13 cellular contexts compared by ENCODE assay signal in the genomic region with DNA sequence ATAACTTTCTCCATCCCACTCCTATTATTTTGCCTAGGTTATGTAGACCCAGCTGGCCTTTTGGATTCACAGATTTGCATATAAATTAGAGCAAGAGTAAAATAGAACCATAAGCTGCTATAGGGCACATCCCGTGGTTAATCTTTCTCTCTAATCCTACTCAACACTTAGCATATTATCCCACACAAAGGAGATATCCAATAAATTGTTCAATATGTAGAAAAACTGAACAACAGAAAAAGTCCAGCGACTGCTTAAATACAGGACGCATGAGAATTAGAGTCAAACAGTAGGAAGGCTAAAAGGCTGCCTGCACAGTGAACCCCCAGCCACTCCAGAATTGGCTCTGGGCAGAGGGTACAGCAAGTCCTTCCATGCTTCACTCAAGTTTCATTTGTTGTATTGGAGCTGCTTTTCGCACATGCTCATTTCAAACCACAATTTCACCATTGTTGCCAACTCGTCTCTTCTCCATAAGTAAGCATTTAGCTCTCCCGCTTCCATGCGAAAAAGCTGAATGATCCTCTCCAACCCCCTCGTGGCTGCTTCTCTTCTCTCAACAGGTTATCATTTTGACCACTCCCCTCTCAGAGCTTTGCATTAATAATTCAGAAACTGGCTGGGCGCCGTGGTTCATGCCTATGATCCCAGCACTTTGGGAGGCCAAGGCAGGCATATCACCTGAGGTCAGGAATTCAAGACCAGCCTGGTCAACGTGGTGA.
"Had no signal": no experiment of that assay in that cellular context is flagged by ENCODE, and none has a peak within 500 bp of the region (broad histone marks: within the 10 kb centered on the region; RNA-seq: fewer than 3 reads in every experiment).

No MANE protein-coding gene starts in this region.

- H3K36me3 ChIP-seq: adrenal gland, sigmoid colon had no signal

- H3K4me1 ChIP-seq: sigmoid colon had no signal

- H3K9me3 ChIP-seq: adrenal gland, sigmoid colon had no signal

- H3K27me3 Mint-ChIP-seq: activated naive CD4-positive, alpha-beta T cell treated with anti-CD3 and anti-CD28 coated beads, Interleukin-2, amount 10 ng/mL, durations not matched to agents 7 days and 5 days; central memory CD8-positive, alpha-beta T cell had no signal

- H3K4me3 ChIP-seq: adrenal gland, lung, sigmoid colon had no signal

- H3K27ac Mint-ChIP-seq: activated B cell treated with CpG ODN at 0.5 μM for 24 hours; activated naive CD4-positive, alpha-beta T cell treated with anti-CD3 and anti-CD28 coated beads, Interleukin-2, amount 10 ng/mL, durations not matched to agents 7 days and 5 days; activated T-helper 2 cell treated with anti-CD3 and anti-CD28 coated beads, Interferon-gamma antibody, Interleukin-2, Interleukin-4, amounts not matched to agents 10 μg/mL and 5 μg/mL and 100 μg/mL, durations not matched to agents 14 hours and 24 hours and 36 hours; T-helper 1 cell treated with Interleukin-12 subunit alpha and Interleukin-12 subunit beta and Interleukin-4 antibody, amounts not matched to agents 30 μg/mL and 1 μg/mL, for 36 hours had no signal

- H3K27me3 ChIP-seq: adrenal gland, sigmoid colon had no signal

- DNase-seq: activated B cell treated with CpG ODN at 0.5 μM for 24 hours; activated CD4-positive, alpha-beta T cell treated with anti-CD3 and anti-CD28 coated beads, Interleukin-2, amount 50 U/mL, for 1 hour; activated naive CD4-positive, alpha-beta T cell treated with anti-CD3 and anti-CD28 coated beads, Interleukin-2, amount 10 ng/mL, durations not matched to agents 7 days and 5 days; adrenal gland; naive thymus-derived CD4-positive, alpha-beta T cell; nucleus accumbens; sigmoid colon; stimulated activated CD4-positive, alpha-beta T cell treated with anti-CD3 and anti-CD28 coated beads, Interleukin-2, amount 100 ng/mL, for 48 hours; stimulated activated naive CD4-positive, alpha-beta T cell treated with Interleukin-2 at 50 U/mL for 16 hours had no signal

- H3K9me3 Mint-ChIP-seq: activated B cell treated with CpG ODN at 0.5 μM for 24 hours; activated naive CD4-positive, alpha-beta T cell treated with anti-CD3 and anti-CD28 coated beads, Interleukin-2, amount 10 ng/mL, durations not matched to agents 7 days and 5 days; activated T-helper 2 cell treated with anti-CD3 and anti-CD28 coated beads, Interferon-gamma antibody, Interleukin-2, Interleukin-4, amounts not matched to agents 10 μg/mL and 5 μg/mL and 100 μg/mL, durations not matched to agents 14 hours and 24 hours and 36 hours; central memory CD8-positive, alpha-beta T cell; naive thymus-derived CD4-positive, alpha-beta T cell; T-helper 1 cell treated with Interleukin-12 subunit alpha and Interleukin-12 subunit beta and Interleukin-4 antibody, amounts not matched to agents 30 μg/mL and 1 μg/mL, for 36 hours had no signal

- H3K27ac ChIP-seq: adrenal gland, sigmoid colon had no signal

- H3K4me3 Mint-ChIP-seq: activated B cell treated with CpG ODN at 0.5 μM for 24 hours; activated naive CD4-positive, alpha-beta T cell treated with anti-CD3 and anti-CD28 coated beads, Interleukin-2, amount 10 ng/mL, durations not matched to agents 7 days and 5 days; central memory CD8-positive, alpha-beta T cell; T-helper 1 cell treated with Interleukin-12 subunit alpha and Interleukin-12 subunit beta and Interleukin-4 antibody, amounts not matched to agents 30 μg/mL and 1 μg/mL, for 36 hours had no signal

- ATAC-seq: naive thymus-derived CD4-positive, alpha-beta T cell had no signal

- H3K36me3 Mint-ChIP-seq: naive thymus-derived CD4-positive, alpha-beta T cell had no signal
